ENCODE assay signal across 9 cellular contexts in the genomic region with DNA sequence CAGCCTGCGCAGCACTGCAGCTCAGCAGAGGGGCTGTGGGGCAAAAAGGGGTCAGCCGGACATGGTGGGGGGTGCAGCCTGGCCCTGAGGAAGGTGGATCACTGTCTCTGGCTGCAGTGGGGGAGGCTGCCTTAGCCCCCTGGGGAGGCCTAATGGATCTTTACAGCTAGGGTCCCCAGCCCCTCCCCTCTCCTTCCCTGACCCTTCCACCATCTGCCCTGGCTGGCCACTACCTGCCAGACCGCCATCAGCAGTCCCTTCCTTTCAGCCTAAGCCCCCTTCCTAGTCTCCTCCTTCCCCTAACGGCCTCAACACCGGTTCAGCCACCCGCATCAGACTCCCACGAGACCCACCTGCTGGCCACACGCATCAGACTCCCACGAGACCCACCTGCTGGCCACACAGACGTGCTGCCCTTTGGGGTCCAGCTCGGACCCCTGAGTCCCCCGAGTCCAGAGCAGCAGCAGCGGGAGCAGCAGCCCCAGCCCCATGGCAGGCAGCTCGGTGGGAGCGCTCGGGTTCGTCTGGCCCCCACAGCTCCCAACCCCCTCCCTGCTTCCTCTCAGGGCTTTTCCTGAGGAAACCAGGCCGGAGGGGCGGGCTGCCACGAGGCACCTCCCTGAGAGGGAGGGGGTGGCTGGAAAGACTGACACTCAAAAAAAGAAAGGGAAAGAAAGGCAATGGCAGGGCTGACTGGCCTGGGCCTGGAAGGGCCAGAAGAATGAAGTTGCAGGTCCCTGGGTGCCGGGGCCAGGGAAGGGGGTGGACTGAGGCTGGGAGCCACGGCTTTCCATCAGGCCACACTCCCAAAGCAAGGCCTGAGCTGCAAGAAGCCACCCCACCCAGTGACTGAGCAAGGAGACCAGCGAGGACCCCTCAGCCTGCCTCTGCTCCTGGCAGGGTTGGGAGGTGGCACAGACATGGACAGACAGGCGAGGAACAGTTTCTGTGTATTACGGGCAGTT. TPM values are rescaled to one million over a fixed set of nuclear protein-coding genes. Genes with fewer than 3 reads are reported as not detected.
DNase-seq lines count a peak whose midpoint lies in the region; ATAC-seq, FAIRE-seq and TF ChIP-seq lines count a peak whose summit lies in the region.
"Had no signal": no experiment of that assay in that cellular context is flagged by ENCODE, and none has a peak within 500 bp of the region (broad histone marks: within the 10 kb centered on the region; RNA-seq: fewer than 3 reads in every experiment).

Gene SCARF1, minus strand, starts transcription at position 526 of the 965 bp plus-strand sequence. Its CDS starts 35 bp downstream, at position 491.

- DNase-seq in HK-2 (ENCODE audit: unreplicated experiment) (peak; percentile 67), astrocyte (ENCODE audit: low read depth) (no peak), lower leg skin (ENCODE audit: low spot score in 2 of 2) (no peak), suprapubic skin (ENCODE audit: low spot score in 2 of 2) (no peak), OCI-M1 (lab: John Stamatoyannopoulos, UW) (no peak)
- no peak for DNase-seq in activated effector memory CD4-positive, alpha-beta T cell treated with Interleukin-2 at 50 U/mL for 16 hours

- H3K4me3 ChIP-seq in astrocyte (ENCODE audit: insufficient read depth, low read depth, low read length): no peak within 1 kb of the TSS
- H3K4me3 ChIP-seq in lower leg skin (ENCODE audit: low read depth, poor library complexity, severe bottlenecking): peak within 1 kb of the TSS; percentile 6
- peak within 1 kb of the TSS; percentile 59 for H3K4me3 ChIP-seq in suprapubic skin

- WGBS in lower leg skin, 2 donors: 75 to 76% methylated on average over 24 to 25 of the region's 25 CpGs
- 62% methylated on average over 20 of the region's 25 CpGs for WGBS in suprapubic skin

- peaks cover 17% of the 10 kb centered on the region for H3K4me1 Mint-ChIP-seq in astrocyte (ENCODE audit: low read depth, unreplicated experiment)

- H4K20me1 ChIP-seq in astrocyte (ENCODE audit: insufficient read depth, low read length): peaks cover 7% of the 10 kb centered on the region

- intact Hi-C loops in lower leg skin (cut with DNase I; ENCODE audit: low total_unique reads): loop anchor here (10.0 kb wide), 1 partner anchor 71 kb away; no protein-coding TSS in a partner anchor

- TF ChIP-seq POLR2A in lower leg skin (IDR thresholded peaks at IDR 0.05) (no peak), suprapubic skin (IDR thresholded peaks at IDR 0.05) (no peak)

- H3K4me1 ChIP-seq in astrocyte (ENCODE audit: insufficient read depth, low read length) (peaks cover 31% of the 10 kb centered on the region), suprapubic skin (peaks cover 48% of the 10 kb centered on the region)

- FAIRE-seq in astrocyte (lab: Jason Lieb, UNC): no peak

- H3K27me3 ChIP-seq in astrocyte (ENCODE audit: insufficient read depth, low read length) (no peaks in the 10 kb centered on the region), suprapubic skin (no peaks in the 10 kb centered on the region)

- H3K36me3 Mint-ChIP-seq in astrocyte (ENCODE audit: low read depth, unreplicated experiment): peaks cover 2% of the 10 kb centered on the region

- no peaks in the 10 kb centered on the region for H3K9me3 ChIP-seq in astrocyte (ENCODE audit: insufficient read depth, low read depth, low read length)
- no peaks in the 10 kb centered on the region for H3K9me3 ChIP-seq in suprapubic skin

- TF ChIP-seq CTCF in astrocyte (IDR thresholded peaks at IDR 0.05; ENCODE audit: insufficient read depth, low read depth, low read length): no peak
- no peak for TF ChIP-seq CTCF in lower leg skin (IDR thresholded peaks at IDR 0.05)
- no peak for TF ChIP-seq CTCF in suprapubic skin (IDR thresholded peaks at IDR 0.05)

- H3K36me3 ChIP-seq in astrocyte (ENCODE audit: insufficient read depth, low read length): peaks cover 3% of the 10 kb centered on the region
- peaks cover 1% of the 10 kb centered on the region for H3K36me3 ChIP-seq in suprapubic skin

- H3K27ac Mint-ChIP-seq in astrocyte (ENCODE audit: unreplicated experiment): peak within 1 kb of the TSS; percentile 77

- H3K27ac ChIP-seq in astrocyte (ENCODE audit: low read depth, low read length) (no peak within 1 kb of the TSS), suprapubic skin (peak within 1 kb of the TSS; percentile 39)

- no peak within 1 kb of the TSS for H3K4me3 Mint-ChIP-seq in astrocyte (ENCODE audit: unreplicated experiment)

- no peak for ATAC-seq in GM18870 (IDR thresholded peaks at IDR 0.05; ENCODE audit: unreplicated experiment)
- ATAC-seq in GM19035 (IDR thresholded peaks at IDR 0.05; ENCODE audit: unreplicated experiment): no peak
- ATAC-seq: Panc1 had no signal

- peak within 1 kb of the TSS; percentile 84 for H3K4me2 ChIP-seq in astrocyte (ENCODE audit: low read length)

- H3K27me3 Mint-ChIP-seq in astrocyte (ENCODE audit: low read depth, unreplicated experiment): peaks cover 2% of the 10 kb centered on the region

- no peak within 1 kb of the TSS for H2AFZ ChIP-seq in astrocyte (ENCODE audit: low read depth, low read length)

- H3K9ac ChIP-seq in astrocyte (ENCODE audit: low read length): no peak within 1 kb of the TSS

- TF ChIP-seq EP300 in suprapubic skin (IDR thresholded peaks at IDR 0.05): no peak

- H3K9me3 Mint-ChIP-seq in astrocyte (ENCODE audit: unreplicated experiment): no peaks in the 10 kb centered on the region

- no peaks in the 10 kb centered on the region for H3K79me2 ChIP-seq in astrocyte (ENCODE audit: insufficient read depth, low read length)

RNA-seq across cellular contexts. Expression of gene SCARF1, which starts in this region (rescaled TPM):
- total RNA-seq in astrocyte: 2.9 and 3.9 TPM in 2 replicates
- total RNA-seq in lower leg skin: 10 to 100 TPM in 1 of 4 donors, 1 to 10 TPM in 3; 4.9 to 10.0 (median 9.1) TPM
- total RNA-seq in suprapubic skin: 10 to 100 TPM in 1 of 4 donors, 1 to 10 TPM in 3; 1.8 to 12.4 (median 4.6) TPM
